ENCODE assay signal across 18 cellular contexts in genomic region chr17:82984751-82985435, GRCh38.
DNase-seq lines count a peak whose midpoint lies in the region; ATAC-seq, FAIRE-seq and TF ChIP-seq lines count a peak whose summit lies in the region.
"Had no signal": no experiment of that assay in that cellular context is flagged by ENCODE, and none has a peak within 500 bp of the region (broad histone marks: within the 10 kb centered on the region; RNA-seq: fewer than 3 reads in every experiment).

No MANE protein-coding gene starts in this region.

- peaks cover 67% of the 10 kb centered on the region for H3K4me1 Mint-ChIP-seq in CD4-positive, alpha-beta T cell (ENCODE audit: low read depth)
- peaks cover 60% of the 10 kb centered on the region for H3K4me1 Mint-ChIP-seq in dendritic cell treated with granulocyte-macrophage colony-stimulating factor and Interleukin-4, amounts not matched to agents 40 ng/mL and 50 ng/mL, for 4 days (ENCODE audit: low read depth)
- peaks cover 24 to 50% (median 46%) of the 10 kb centered on the region in 7 donors for H3K4me1 Mint-ChIP-seq in naive thymus-derived CD4-positive, alpha-beta T cell

- peak in 1 of 10 experiments; percentile 31 for DNase-seq in CD4-positive, alpha-beta T cell
- DNase-seq in GM12891 (ENCODE audit: insufficient read length, low spot score), result peak; percentile 2
- peak in 1 of 9 donors; percentile 19 for DNase-seq in naive thymus-derived CD4-positive, alpha-beta T cell
- DNase-seq: activated gamma-delta T cell, KG1, left ventricle myocardium inferior, NCI-H1105 treated with DMSO at 0.1 percent for 48 hours, NCI-H2171 treated with DMSO at 0.1 percent for 48 hours, tibial artery had no signal

- peak overlapping the region; percentile 94 for H3K27ac Mint-ChIP-seq in CD4-positive, alpha-beta T cell
- peak overlapping the region; percentile 73 for H3K27ac Mint-ChIP-seq in dendritic cell treated with granulocyte-macrophage colony-stimulating factor and Interleukin-4, amounts not matched to agents 40 ng/mL and 50 ng/mL, for 4 days
- peak overlapping the region in 8 of 9 donors; percentile 73 to 94 (median 87) for H3K27ac Mint-ChIP-seq in naive thymus-derived CD4-positive, alpha-beta T cell

- H3K4me1 ChIP-seq in naive thymus-derived CD4-positive, alpha-beta T cell (ENCODE audit: control insufficient read depth in 2 of 2, insufficient read depth in 2 of 2, low read length in 2 of 2), result peaks cover 22 to 25% of the 10 kb centered on the region in 2 donors
- H3K4me1 ChIP-seq: left ventricle myocardium inferior had no signal

- CTCF ChIA-PET in CD4-positive, alpha-beta T cell (lab: Charles Lee), result no interaction called here
- CTCF ChIA-PET in naive thymus-derived CD4-positive, alpha-beta T cell (lab: Charles Lee), result interaction anchor here (0.6 to 1.0 kb wide), 2 partner anchors 203 to 458 kb away, joined by 3 read pairs; no protein-coding TSS in a partner anchor

- no peak overlapping the region for H3K4me3 ChIP-seq in naive thymus-derived CD4-positive, alpha-beta T cell (ENCODE audit: low read length)
- H3K4me3 ChIP-seq: left ventricle myocardium inferior, smooth muscle cell, tibial artery had no signal

- no peaks in the 10 kb centered on the region for H3K9me3 Mint-ChIP-seq in CD4-positive, alpha-beta T cell
- H3K9me3 Mint-ChIP-seq in dendritic cell treated with granulocyte-macrophage colony-stimulating factor and Interleukin-4, amounts not matched to agents 40 ng/mL and 50 ng/mL, for 4 days, result no peaks in the 10 kb centered on the region
- H3K9me3 Mint-ChIP-seq in naive thymus-derived CD4-positive, alpha-beta T cell, result peaks cover 0 to 4% (median 0%) of the 10 kb centered on the region in 11 donors

- no peak for TF ChIP-seq POLR2A in GM12891 (IDR thresholded peaks at IDR 0.05; ENCODE audit: low read depth, low read length)

- intact Hi-C loops in CD4-positive, alpha-beta T cell (cut with DNase I, micrococcal nuclease), result loop anchor here in 1 of 2 experiments (5.0 kb wide), 2 partner anchors 62 to 93 kb away; no protein-coding TSS in a partner anchor
- intact Hi-C loops in dendritic cell treated with granulocyte-macrophage colony-stimulating factor and Interleukin-4, amounts not matched to agents 40 ng/mL and 50 ng/mL, for 4 days (cut with micrococcal nuclease), result no loop called here
- intact Hi-C loops in naive thymus-derived CD4-positive, alpha-beta T cell (cut with micrococcal nuclease), result loop anchor here (5.0 kb wide), 3 partner anchors 62 to 97 kb away; no protein-coding TSS in a partner anchor

- peaks cover 6% of the 10 kb centered on the region for H3K36me3 Mint-ChIP-seq in CD4-positive, alpha-beta T cell (ENCODE audit: low read depth)
- peaks cover 15% of the 10 kb centered on the region for H3K36me3 Mint-ChIP-seq in dendritic cell treated with granulocyte-macrophage colony-stimulating factor and Interleukin-4, amounts not matched to agents 40 ng/mL and 50 ng/mL, for 4 days (ENCODE audit: low read depth)
- peaks cover 0 to 31% (median 7%) of the 10 kb centered on the region in 5 donors for H3K36me3 Mint-ChIP-seq in naive thymus-derived CD4-positive, alpha-beta T cell

- H3K36me3 ChIP-seq in naive thymus-derived CD4-positive, alpha-beta T cell (ENCODE audit: control insufficient read depth in 2 of 3, insufficient read depth in 3 of 3, low read length in 3 of 3), result no peaks in the 10 kb centered on the region
- H3K36me3 ChIP-seq: left ventricle myocardium inferior, tibial artery had no signal

- ATAC-seq in CD4-positive, alpha-beta T cell (ENCODE audit: poor library complexity), result peak; percentile 27
- ATAC-seq in naive thymus-derived CD4-positive, alpha-beta T cell, result no peak
- ATAC-seq in HG03159 (IDR thresholded peaks at IDR 0.05; ENCODE audit: unreplicated experiment) (no peak), GM21515 (IDR thresholded peaks at IDR 0.05; ENCODE audit: unreplicated experiment) (no peak), HG02938 (IDR thresholded peaks at IDR 0.05; ENCODE audit: unreplicated experiment) (no peak), HG03097 (IDR thresholded peaks at IDR 0.05; ENCODE audit: low FRiP score, unreplicated experiment) (no peak)

- no peak overlapping the region for H3K27ac ChIP-seq in CD4-positive, alpha-beta T cell (ENCODE audit: low read depth, low read length)
- H3K27ac ChIP-seq in naive thymus-derived CD4-positive, alpha-beta T cell (ENCODE audit: low read depth, low read length), result no peak overlapping the region
- H3K27ac ChIP-seq: left ventricle myocardium inferior, tibial artery had no signal

- peak overlapping the region; percentile 84 for H3K4me3 Mint-ChIP-seq in CD4-positive, alpha-beta T cell
- H3K4me3 Mint-ChIP-seq in dendritic cell treated with granulocyte-macrophage colony-stimulating factor and Interleukin-4, amounts not matched to agents 40 ng/mL and 50 ng/mL, for 4 days, result no peak overlapping the region
- H3K4me3 Mint-ChIP-seq in naive thymus-derived CD4-positive, alpha-beta T cell, result peak overlapping the region in 8 of 10 donors; percentile 72 to 89 (median 80)

- TF ChIP-seq CTCF in CD4-positive, alpha-beta T cell (IDR thresholded peaks at IDR 0.05), result no peak

- no peak for FAIRE-seq in GM12891 (lab: Jason Lieb, UNC)
- FAIRE-seq: frontal cortex, H54, RCC 7860 had no signal

- POLR2A ChIA-PET in CD4-positive, alpha-beta T cell (lab: Charles Lee), result interaction anchor here (1.8 to 2.2 kb wide), 2 partner anchors 66 to 85 kb away, joined by 5 to 10 read pairs; no protein-coding TSS in a partner anchor
- POLR2A ChIA-PET in naive thymus-derived CD4-positive, alpha-beta T cell (lab: Charles Lee), result no interaction called here

- H3K27me3 ChIP-seq in CD4-positive, alpha-beta T cell (ENCODE audit: control insufficient read depth, insufficient read depth, low read length), result no peaks in the 10 kb centered on the region
- H3K27me3 ChIP-seq in naive thymus-derived CD4-positive, alpha-beta T cell (ENCODE audit: control insufficient read depth in 2 of 2, insufficient read depth in 2 of 2, low read length in 2 of 2), result no peaks in the 10 kb centered on the region

- no peaks in the 10 kb centered on the region for H3K27me3 Mint-ChIP-seq in CD4-positive, alpha-beta T cell
- H3K27me3 Mint-ChIP-seq in dendritic cell treated with granulocyte-macrophage colony-stimulating factor and Interleukin-4, amounts not matched to agents 40 ng/mL and 50 ng/mL, for 4 days, result peaks cover 4% of the 10 kb centered on the region
- peaks cover 0 to 13% (median 0%) of the 10 kb centered on the region in 5 donors for H3K27me3 Mint-ChIP-seq in naive thymus-derived CD4-positive, alpha-beta T cell

- no peaks in the 10 kb centered on the region for H3K9me3 ChIP-seq in CD4-positive, alpha-beta T cell (ENCODE audit: control insufficient read depth, low read length)
- no peaks in the 10 kb centered on the region for H3K9me3 ChIP-seq in naive thymus-derived CD4-positive, alpha-beta T cell (ENCODE audit: control insufficient read depth in 2 of 3, low read length in 3 of 3)
- H3K9me3 ChIP-seq: left ventricle myocardium inferior, tibial artery had no signal

TF ChIP-seq in GM12891, 5 proteins besides CTCF, POLR2A, EP300 and RAD21:
- no peak for TF ChIP-seq TAF1 (IDR thresholded peaks at IDR 0.05; ENCODE audit: low read depth, low read length)
- no peak for TF ChIP-seq SPI1 (IDR thresholded peaks at IDR 0.05; ENCODE audit: low read depth, low read length)
- TF ChIP-seq PAX5 (IDR thresholded peaks at IDR 0.05; ENCODE audit: insufficient read depth, low read length, severe bottlenecking), result no peak
- TF ChIP-seq POU2F2 (IDR thresholded peaks at IDR 0.05; ENCODE audit: low read depth, low read length), result no peak
- no peak for TF ChIP-seq POLR2AphosphoS5 (IDR thresholded peaks at IDR 0.05; ENCODE audit: low read depth, low read length)
TF ChIP-seq in GM12891: peak in this region for 0.
